Comparison of ENCODE assay signal across 8 cellular contexts in the genomic region with DNA sequence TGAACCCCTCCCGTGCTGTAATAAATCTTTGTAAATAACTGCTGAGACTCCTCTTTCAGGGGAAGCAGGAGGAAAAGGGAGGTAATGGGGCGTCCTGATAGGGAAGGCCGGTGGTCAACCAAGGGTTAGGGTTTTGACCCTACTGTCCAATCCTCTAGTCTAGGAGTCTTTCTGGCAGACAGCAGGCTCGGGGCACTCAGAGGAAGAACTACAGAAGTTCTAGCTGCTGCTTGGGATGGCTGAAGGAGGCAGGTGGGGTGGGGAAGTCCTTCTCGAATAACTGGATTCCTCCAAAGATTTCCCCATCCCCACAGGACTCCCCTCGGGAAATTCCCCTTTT. TPM values are rescaled to one million over a fixed set of nuclear protein-coding genes. Genes with fewer than 3 reads are reported as not detected.
A peak's percentile ranks its signal among the peaks of the same experiment; 100 is the strongest.
DNase-seq lines count a peak whose midpoint lies in the region; ATAC-seq and TF ChIP-seq lines count a peak whose summit lies in the region.

No MANE protein-coding gene starts in this region.

- H3K4me1 Mint-ChIP-seq in activated T-cell treated with anti-CD3 and anti-CD28 coated beads, Interleukin-2, amount 50 U/mL, for 24 hours (ENCODE audit: low read depth): peaks cover 47% of the 10 kb centered on the region
- H3K4me1 Mint-ChIP-seq in endothelial cell (ENCODE audit: unreplicated experiment): peaks cover 31% of the 10 kb centered on the region

- no peak overlapping the region for H2BK12ac ChIP-seq in trophoblast cell (ENCODE audit: low read length)

- no peak overlapping the region for H3K27ac ChIP-seq in trophoblast cell (ENCODE audit: low read depth, low read length)
- no peak overlapping the region for H3K27ac ChIP-seq in foreskin keratinocyte

- no peak overlapping the region for H3K18ac ChIP-seq in trophoblast cell (ENCODE audit: low read length)

- no peak overlapping the region for H2BK120ac ChIP-seq in trophoblast cell (ENCODE audit: insufficient read depth, low read length, poor library complexity)

- H2AK5ac ChIP-seq in trophoblast cell (ENCODE audit: low read length): peak overlapping the region; percentile 24

- peak overlapping the region; percentile 56 for H3K14ac ChIP-seq in trophoblast cell (ENCODE audit: low read length)

- ATAC-seq in foreskin keratinocyte: no peak

- peak overlapping the region; percentile 87 for H3K27ac Mint-ChIP-seq in activated T-cell treated with anti-CD3 and anti-CD28 coated beads, Interleukin-2, amount 50 U/mL, for 24 hours
- H3K27ac Mint-ChIP-seq in endothelial cell (ENCODE audit: unreplicated experiment): no peak overlapping the region

- peaks cover 15% of the 10 kb centered on the region for H3K36me3 Mint-ChIP-seq in activated T-cell treated with anti-CD3 and anti-CD28 coated beads, Interleukin-2, amount 50 U/mL, for 24 hours (ENCODE audit: low read depth)
- H3K36me3 Mint-ChIP-seq in endothelial cell (ENCODE audit: low read depth, unreplicated experiment): peaks cover 19% of the 10 kb centered on the region

- H4K91ac ChIP-seq in trophoblast cell (ENCODE audit: low read depth, low read length): peak overlapping the region; percentile 22

- peaks cover 9% of the 10 kb centered on the region for H3K79me1 ChIP-seq in trophoblast cell (ENCODE audit: low read length)

- H3K36me3 ChIP-seq in NT2/D1 (ENCODE audit: insufficient read depth, insufficient read length, low read length) (no peaks in the 10 kb centered on the region), trophoblast cell (ENCODE audit: control insufficient read depth in 1 of 2, insufficient read depth in 2 of 2, low read length in 2 of 2) (no peaks in the 10 kb centered on the region)

- TF ChIP-seq CTCF in endothelial cell (IDR thresholded peaks at IDR 0.05; ENCODE audit: unreplicated experiment) (no peak), foreskin keratinocyte (conservative IDR thresholded peaks at IDR 0.05) (no peak)

- no peaks in the 10 kb centered on the region for H3K9me3 Mint-ChIP-seq in activated T-cell treated with anti-CD3 and anti-CD28 coated beads, Interleukin-2, amount 50 U/mL, for 24 hours
- no peaks in the 10 kb centered on the region for H3K9me3 Mint-ChIP-seq in endothelial cell (ENCODE audit: unreplicated experiment)

- peaks cover 4% of the 10 kb centered on the region for H3K27me3 ChIP-seq in NT2/D1 (ENCODE audit: insufficient read depth, insufficient read length)
- H3K27me3 ChIP-seq in trophoblast cell (ENCODE audit: insufficient read depth, low read length): no peaks in the 10 kb centered on the region
- H3K27me3 ChIP-seq in foreskin keratinocyte: no peaks in the 10 kb centered on the region

- H4K12ac ChIP-seq in trophoblast cell (ENCODE audit: low read depth, low read length): peak overlapping the region; percentile 84

- H3K27me3 Mint-ChIP-seq in activated T-cell treated with anti-CD3 and anti-CD28 coated beads, Interleukin-2, amount 50 U/mL, for 24 hours: peaks cover 4% of the 10 kb centered on the region
- H3K27me3 Mint-ChIP-seq in endothelial cell (ENCODE audit: unreplicated experiment): peaks cover 9% of the 10 kb centered on the region

- peak overlapping the region; percentile 73 for H3K4me2 ChIP-seq in trophoblast cell (ENCODE audit: low read length)

- H2BK5ac ChIP-seq in trophoblast cell (ENCODE audit: low read depth, low read length, poor library complexity): no peak overlapping the region

- peak overlapping the region; percentile 61 for H2AFZ ChIP-seq in trophoblast cell (ENCODE audit: insufficient read depth, low read length, poor library complexity)

- no peak for DNase-seq in activated T-cell treated with anti-CD3 and anti-CD28 coated beads, Interleukin-2, amount 50 U/mL, for 24 hours
- no peak for DNase-seq in activated T-cell treated with anti-CD3 and anti-CD28 coated beads, Interleukin-2, amount 50 U/mL, for 1 hour
- DNase-seq in NT2/D1 (ENCODE audit: low read depth, low spot score) (no peak), endothelial cell (ENCODE audit: low spot score) (no peak), trophoblast cell (no peak), DMS114 treated with DMSO at 0.1 percent for 48 hours (lab: John Stamatoyannopoulos, UW; ENCODE audit: unreplicated experiment) (no peak), foreskin keratinocyte (no peak), RPMI8226 (no peak)

- H3K4ac ChIP-seq in trophoblast cell (ENCODE audit: low read depth, low read length): no peak overlapping the region

- peaks cover 41% of the 10 kb centered on the region for H3K4me1 ChIP-seq in NT2/D1 (ENCODE audit: insufficient read depth, insufficient read length)
- peaks cover 13 to 18% of the 10 kb centered on the region in 2 experiments for H3K4me1 ChIP-seq in trophoblast cell (ENCODE audit: control insufficient read depth in 1 of 2, insufficient read depth in 2 of 2, low read length in 2 of 2)
- peaks cover 6% of the 10 kb centered on the region for H3K4me1 ChIP-seq in foreskin keratinocyte

- H3K9ac ChIP-seq in NT2/D1 (ENCODE audit: insufficient read length, low read depth) (peak overlapping the region; percentile 81), trophoblast cell (ENCODE audit: low read length) (peak overlapping the region; percentile 3)

- no peaks in the 10 kb centered on the region for H3K9me3 ChIP-seq in NT2/D1 (ENCODE audit: insufficient read depth, low read length)
- H3K9me3 ChIP-seq in trophoblast cell (ENCODE audit: insufficient read depth, low read depth, low read length): no peaks in the 10 kb centered on the region

- peak overlapping the region; percentile 87 for H3K4me3 Mint-ChIP-seq in activated T-cell treated with anti-CD3 and anti-CD28 coated beads, Interleukin-2, amount 50 U/mL, for 24 hours
- H3K4me3 Mint-ChIP-seq in endothelial cell (ENCODE audit: unreplicated experiment): peak overlapping the region; percentile 56

- H3K79me2 ChIP-seq in trophoblast cell (ENCODE audit: control insufficient read depth, insufficient read depth, low read length, poor library complexity): peaks cover 4% of the 10 kb centered on the region

- peak overlapping the region; percentile 64 for H4K8ac ChIP-seq in trophoblast cell (ENCODE audit: low read depth, low read length)

- H3K23ac ChIP-seq in trophoblast cell (ENCODE audit: low read length): no peak overlapping the region

- no CpG with 5 or more reads among the region's 6 CpGs for WGBS in trophoblast cell (ENCODE audit: extremely low coverage, insufficient coverage, insufficient read length)

- H3K4me3 ChIP-seq in NT2/D1 (ENCODE audit: insufficient read length, low read depth) (peak overlapping the region; percentile 83), trophoblast cell (ENCODE audit: low read depth, low read length) (no peak overlapping the region)

RNA-seq across cellular contexts. Expression of a gene that starts 0.4 kb away (rescaled TPM):
- total RNA-seq in endothelial cell (ENCODE audit: unreplicated experiment): 77.7 TPM
- 51.9 and 53.4 TPM in 2 replicates for polyA plus RNA-seq in trophoblast cell (2013)
- 32.8 and 33.5 TPM in 2 replicates for total RNA-seq in foreskin keratinocyte
- 37.1 and 39.3 TPM in 2 replicates for polyA plus RNA-seq in foreskin keratinocyte

RNA-seq across cellular contexts. Expression of a gene that starts 9.8 kb away (rescaled TPM):
- not detected for total RNA-seq in endothelial cell (ENCODE audit: unreplicated experiment)
- 0.07 and 0.12 TPM in 2 replicates for polyA plus RNA-seq in trophoblast cell (2013)
- 0.68 and 0.88 TPM in 2 replicates for total RNA-seq in foreskin keratinocyte
- polyA plus RNA-seq in foreskin keratinocyte: 0.67 and 1.3 TPM in 2 replicates

RNA-seq across cellular contexts. Expression of a gene that starts 28.6 kb away (rescaled TPM):
- 1.2 TPM for total RNA-seq in endothelial cell (ENCODE audit: unreplicated experiment)
- polyA plus RNA-seq in trophoblast cell (2013): 0.15 and 0.19 TPM in 2 replicates
- total RNA-seq in foreskin keratinocyte: 0.18 and 0.31 TPM in 2 replicates
- polyA plus RNA-seq in foreskin keratinocyte: 0.11 and 0.17 TPM in 2 replicates

RNA-seq across cellular contexts. Expression of a gene that starts 28.8 kb away (rescaled TPM):
- total RNA-seq in endothelial cell (ENCODE audit: unreplicated experiment) (not detected), foreskin keratinocyte (not detected in 2 replicates)
- not detected in 2 replicates for polyA plus RNA-seq in trophoblast cell (2013)
- not detected in 2 replicates for polyA plus RNA-seq in foreskin keratinocyte

RNA-seq across cellular contexts. Expression of a gene that starts 31.7 kb away (rescaled TPM):
- not detected for total RNA-seq in endothelial cell (ENCODE audit: unreplicated experiment)
- polyA plus RNA-seq in trophoblast cell (2013): 0.05 and 0.07 TPM in 2 replicates
- total RNA-seq in foreskin keratinocyte: not detected in 2 replicates
- polyA plus RNA-seq in foreskin keratinocyte: 0.06 TPM in 2 replicates
